20 cellular contexts compared by ENCODE assay signal in the genomic region with DNA sequence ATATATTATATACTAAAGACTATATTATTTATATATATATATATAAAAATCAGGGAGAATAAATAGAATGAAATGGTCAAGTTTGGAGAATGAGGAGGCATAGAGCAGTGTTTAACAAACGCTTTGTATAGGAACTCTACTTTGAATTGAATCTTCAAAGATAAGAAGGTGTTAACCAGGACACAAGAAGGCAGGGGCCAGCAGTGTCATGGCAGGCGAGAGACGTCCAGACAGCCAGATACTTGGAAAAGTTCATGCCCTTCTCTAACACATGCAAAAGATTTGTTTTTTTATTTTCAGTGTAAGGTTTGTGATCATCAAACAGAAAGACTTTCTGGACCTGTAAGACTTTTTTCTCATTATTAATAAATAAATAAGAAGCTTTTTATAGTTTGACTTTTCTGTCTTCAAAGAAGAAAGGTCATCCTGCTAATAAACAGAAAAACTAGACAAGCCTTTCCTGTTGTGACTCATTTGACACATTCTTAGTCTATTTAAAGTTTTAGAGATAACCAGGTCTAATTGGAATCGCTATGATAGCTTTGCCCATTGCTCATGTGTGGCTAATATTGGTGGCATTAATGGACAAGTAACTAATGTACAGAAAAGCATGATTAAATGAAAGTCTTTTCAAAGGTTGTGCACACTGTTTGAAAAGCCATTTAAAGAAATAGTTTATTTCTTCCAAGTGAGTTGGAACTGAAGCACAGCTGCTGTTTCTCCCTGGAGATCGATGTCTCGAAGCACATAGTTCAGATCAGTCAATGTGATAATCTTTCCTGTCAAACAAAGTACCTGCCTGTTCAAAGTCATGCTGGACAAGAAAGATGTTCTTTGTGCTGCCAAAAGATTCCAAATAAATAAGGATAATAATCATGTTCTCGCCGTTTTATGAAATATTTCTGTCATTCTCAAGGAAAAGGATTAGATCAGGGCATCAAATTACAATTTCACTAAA.
DNase-seq lines count a peak whose midpoint lies in the region; ATAC-seq, FAIRE-seq and TF ChIP-seq lines count a peak whose summit lies in the region.
"Had no signal": no experiment of that assay in that cellular context is flagged by ENCODE, and none has a peak within 500 bp of the region (broad histone marks: within the 10 kb centered on the region; RNA-seq: fewer than 3 reads in every experiment).

No MANE protein-coding gene starts in this region.

- H3K79me1 ChIP-seq in H1 (ENCODE audit: low read depth, low read length) (no peaks in the 10 kb centered on the region), mesendoderm (ENCODE audit: low read length) (no peaks in the 10 kb centered on the region)

- H2BK15ac ChIP-seq in H1 (ENCODE audit: low read length) (no peak overlapping the region), mesendoderm (replicated peaks; ENCODE audit: low read depth) (no peak overlapping the region)

- H4K20me1 ChIP-seq in H1 (replicated peaks in 1 of 2; ENCODE audit: control insufficient read depth in 1 of 2, insufficient read depth in 2 of 2, low read length in 2 of 2): no peaks in the 10 kb centered on the region

- POLR2A ChIA-PET in H1 (lab: Charles Lee; ENCODE audit: partially characterized antibody): no interaction called here

- H2AK5ac ChIP-seq in H1 (ENCODE audit: low read depth, low read length) (no peak overlapping the region), mesendoderm (ENCODE audit: low read length) (no peak overlapping the region)

- WGBS in heart right ventricle, 2 donors: 27 to 29% methylated on average over 8 of the region's 8 CpGs
- 87% methylated on average over 8 of the region's 8 CpGs; no CpG with 5 or more reads in 1 of the 2 experiments for WGBS in H1 (ENCODE audit: extremely low coverage in 1 of 2, insufficient coverage in 1 of 2, insufficient read length in 1 of 2, insufficient replicate concordance in 2 of 2, low coverage in 1 of 2, low lambda C conversion rate in 2 of 2, missing lambda C conversion rate in 1 of 2), 2 experiments
- no CpG with 5 or more reads among the region's 8 CpGs for WGBS in mesendoderm (ENCODE audit: extremely low coverage, insufficient coverage, low lambda C conversion rate)

- no peak overlapping the region for H3K56ac ChIP-seq in H1 (replicated peaks; ENCODE audit: insufficient read length, low read depth, low read length)
- H3K56ac ChIP-seq in mesendoderm (ENCODE audit: low read length): no peak overlapping the region

- no peak overlapping the region for H3K4ac ChIP-seq in H1 (replicated peaks; ENCODE audit: insufficient read length, low read depth, low read length)
- H3K4ac ChIP-seq in mesendoderm (ENCODE audit: low read depth, low read length): no peak overlapping the region

- H3K4me1 ChIP-seq in heart right ventricle (peaks cover 0 to 27% (median 13%) of the 10 kb centered on the region in 9 donors), H1 (replicated peaks in 1 of 4; ENCODE audit: control insufficient read depth in 3 of 4, insufficient read depth in 4 of 4, low read length in 3 of 4) (peaks cover 0 to 6% (median 2%) of the 10 kb centered on the region in 4 experiments; a peak in 2 of 7 replicates), mesendoderm (ENCODE audit: control insufficient read depth, low read depth, low read length) (peaks cover 2% of the 10 kb centered on the region), thoracic aorta (ENCODE audit: control insufficient read depth in 1 of 2, low read depth in 2 of 2) (peaks cover 18 to 25% of the 10 kb centered on the region in 2 donors)
- H3K4me1 ChIP-seq: A549 had no signal

- H3K14ac ChIP-seq in H1 (ENCODE audit: insufficient read length): no peak overlapping the region

- H3K79me2 ChIP-seq in H1 (ENCODE audit: control insufficient read depth in 1 of 2, insufficient read depth in 2 of 2, low read length in 2 of 2) (no peaks in the 10 kb centered on the region), mesendoderm (ENCODE audit: control insufficient read depth, insufficient read depth, low read length) (no peaks in the 10 kb centered on the region)

- no peak for TF ChIP-seq CTCF in heart right ventricle (IDR thresholded peaks at IDR 0.05)
- no peak for TF ChIP-seq CTCF in H1 (IDR thresholded peaks at IDR 0.05; ENCODE audit: control extremely low read depth in 1 of 3, insufficient read depth in 1 of 3, low read depth in 1 of 3, low read length in 3 of 3)
- no peak for TF ChIP-seq CTCF in thoracic aorta (IDR thresholded peaks at IDR 0.05)

- H3K4me2 ChIP-seq in H1 (ENCODE audit: insufficient read depth in 1 of 2, low read depth in 2 of 2, low read length in 2 of 2): no peak overlapping the region
- H3K4me2 ChIP-seq in mesendoderm (ENCODE audit: low read length): no peak overlapping the region
- H3K4me2 ChIP-seq: A549, PC-9 had no signal

- H3K27me3 ChIP-seq in heart right ventricle: no peaks in the 10 kb centered on the region
- H3K27me3 ChIP-seq in H1 (replicated peaks in 1 of 4; ENCODE audit: control insufficient read depth in 3 of 4, extremely low read depth in 1 of 4, insufficient read depth in 3 of 4, low read length in 3 of 4): no peaks in the 10 kb centered on the region; a peak in 1 of 7 replicates
- no peaks in the 10 kb centered on the region for H3K27me3 ChIP-seq in mesendoderm (ENCODE audit: insufficient read depth, low read length, poor library complexity)
- H3K27me3 ChIP-seq in thoracic aorta (replicated peaks; ENCODE audit: insufficient read depth): no peaks in the 10 kb centered on the region

- H3K9ac ChIP-seq in H1 (replicated peaks in 1 of 4; ENCODE audit: extremely low read depth in 1 of 4, low read depth in 3 of 4, low read length in 3 of 4) (no peak overlapping the region), mesendoderm (ENCODE audit: low read length) (no peak overlapping the region)

- H2BK5ac ChIP-seq in H1 (ENCODE audit: low read depth, low read length): no peak overlapping the region
- no peak overlapping the region for H2BK5ac ChIP-seq in mesendoderm (ENCODE audit: low read length)

- CTCF ChIA-PET in H1 (lab: Charles Lee; ENCODE audit: partially characterized antibody): interaction anchor here (0.6 to 1.0 kb wide), 2 partner anchors 10 to 400 kb away, joined by 3 read pairs; no protein-coding TSS in a partner anchor

- peak; percentile 13 for FAIRE-seq in H1 (lab: Jason Lieb, UNC)
- FAIRE-seq: A549, GM12891 had no signal

- H2BK20ac ChIP-seq in H1 (ENCODE audit: low read length): no peak overlapping the region

- H4K8ac ChIP-seq in H1 (ENCODE audit: extremely low read depth, insufficient read depth, low read length): no peak overlapping the region
- H4K8ac ChIP-seq in mesendoderm (ENCODE audit: low read depth, low read length): no peak overlapping the region

- H2BK120ac ChIP-seq in H1 (replicated peaks; ENCODE audit: low read depth, low read length): no peak overlapping the region
- no peak overlapping the region for H2BK120ac ChIP-seq in mesendoderm (ENCODE audit: low read depth, low read length)

- no peak overlapping the region for H4K91ac ChIP-seq in H1 (replicated peaks; ENCODE audit: insufficient read length, low read length)

- no peak overlapping the region for H2AFZ ChIP-seq in H1 (ENCODE audit: low read length)
- H2AFZ ChIP-seq: PC-9 had no signal

- intact Hi-C loops in heart right ventricle (cut with DNase I) (no loop called here), Right ventricle myocardium inferior (cut with DNase I) (no loop called here)

- H3K23ac ChIP-seq in H1 (ENCODE audit: insufficient read length): no peak overlapping the region
- H3K23ac ChIP-seq in mesendoderm (ENCODE audit: low read length): no peak overlapping the region

- ATAC-seq in heart right ventricle: peak in 5 of 8 donors; percentile 55 to 87 (median 81)
- no peak for ATAC-seq in Right ventricle myocardium inferior
- no peak for ATAC-seq in thoracic aorta (ENCODE audit: insufficient number of reproducible peaks, low FRiP score, low read depth)
- ATAC-seq in HG03025 (IDR thresholded peaks at IDR 0.05; ENCODE audit: low FRiP score, unreplicated experiment): no peak
- no peak for ATAC-seq in GM21737 (IDR thresholded peaks at IDR 0.05; ENCODE audit: unreplicated experiment)
- ATAC-seq: A549 had no signal

- no peak overlapping the region for H3K18ac ChIP-seq in H1 (ENCODE audit: extremely low read depth, low read length)
- no peak overlapping the region for H3K18ac ChIP-seq in mesendoderm (ENCODE audit: low read length)

- H3K9me3 ChIP-seq in heart right ventricle (peaks cover 0 to 4% (median 0%) of the 10 kb centered on the region in 11 donors), H1 (ENCODE audit: insufficient read depth in 2 of 2, low read depth in 1 of 2, low read length in 1 of 2) (no peaks in the 10 kb centered on the region), thoracic aorta (no peaks in the 10 kb centered on the region)
- H3K9me3 ChIP-seq: A549 had no signal

- no peak overlapping the region for H3K4me3 ChIP-seq in heart right ventricle
- no peak overlapping the region for H3K4me3 ChIP-seq in H1 (ENCODE audit: extremely low read depth in 1 of 4, insufficient read depth in 2 of 4, low read depth in 3 of 4, low read length in 4 of 4)
- no peak overlapping the region for H3K4me3 ChIP-seq in mesendoderm (ENCODE audit: low read length)
- H3K4me3 ChIP-seq in thoracic aorta: peak overlapping the region; percentile 47
- H3K4me3 ChIP-seq: A549, PC-9 had no signal

- no peak for TF ChIP-seq POLR2A in H1 (IDR thresholded peaks at IDR 0.05; ENCODE audit: control extremely low read depth in 1 of 2, low read depth in 2 of 2, low read length in 2 of 2)

- H2BK12ac ChIP-seq in H1 (ENCODE audit: low read depth, low read length): no peak overlapping the region

- H3K36me3 ChIP-seq in heart right ventricle (no peaks in the 10 kb centered on the region), H1 (ENCODE audit: control insufficient read depth in 2 of 4, insufficient read depth in 4 of 4, low read length in 3 of 4) (no peaks in the 10 kb centered on the region), mesendoderm (ENCODE audit: control insufficient read depth, insufficient read depth, low read length) (no peaks in the 10 kb centered on the region), thoracic aorta (no peaks in the 10 kb centered on the region)

- peak in 1 of 2 donors; percentile 12 for DNase-seq in heart right ventricle
- DNase-seq in Right ventricle myocardium inferior (ENCODE audit: missing footprints): no peak
- no peak for DNase-seq in H1 (ENCODE audit: low read depth in 1 of 2, low spot score in 2 of 2)
- DNase-seq in mesendoderm: peak; percentile 63
- no peak for DNase-seq in thoracic aorta (ENCODE audit: low spot score)
- DNase-seq in superior temporal gyrus (ENCODE audit: extremely low spot score): no peak
- DNase-seq: DMS79, GOT3, HFFc6, KG1, NCI-H1048, NCI-H146, NCI-H2107, NCI-H345, NCI-H526 treated with DMSO at 0.1 percent for 48 hours, PC-9 had no signal

- H3K23me2 ChIP-seq in H1 (ENCODE audit: low read depth, low read length): no peaks in the 10 kb centered on the region

- TF ChIP-seq RAD21 in H1 (IDR thresholded peaks at IDR 0.05 in 1 of 2, conservative IDR thresholded peaks at IDR 0.05 in 1 of 2; ENCODE audit: low read depth in 2 of 2, low read length in 2 of 2): no peak

- no peak for TF ChIP-seq EP300 in H1 (IDR thresholded peaks at IDR 0.05; ENCODE audit: borderline replicate concordance in 1 of 2, low read depth in 2 of 2, low read length in 2 of 2)

- H3K27ac ChIP-seq in heart right ventricle (peak overlapping the region in 8 of 10 donors; percentile 9 to 59 (median 38)), H1 (ENCODE audit: low read depth, low read length) (no peak overlapping the region), mesendoderm (ENCODE audit: low read depth, low read length) (no peak overlapping the region), thoracic aorta (peak overlapping the region in 1 of 2 donors; percentile 38)
- H3K27ac ChIP-seq: A549, PC-9 had no signal

- no peak overlapping the region for H4K5ac ChIP-seq in H1 (ENCODE audit: insufficient read length, low read depth, low read length)
- H4K5ac ChIP-seq in mesendoderm (ENCODE audit: low read length): no peak overlapping the region

Comparison
In these comparisons a context has a peak if more than half of its experiments do, and no peak if none do; other contexts are left out.
1. ATAC-seq: peak in heart right ventricle (5 of 8); none in Right ventricle myocardium inferior (single experiment), thoracic aorta (single experiment), HG03025 (single experiment) and GM21737 (single experiment).
2. H3K27ac ChIP-seq: peak in heart right ventricle (8 of 10); none in H1 (single experiment) and mesendoderm (single experiment).